Comparison of ENCODE assay signal across 7 cellular contexts in the genomic region with DNA sequence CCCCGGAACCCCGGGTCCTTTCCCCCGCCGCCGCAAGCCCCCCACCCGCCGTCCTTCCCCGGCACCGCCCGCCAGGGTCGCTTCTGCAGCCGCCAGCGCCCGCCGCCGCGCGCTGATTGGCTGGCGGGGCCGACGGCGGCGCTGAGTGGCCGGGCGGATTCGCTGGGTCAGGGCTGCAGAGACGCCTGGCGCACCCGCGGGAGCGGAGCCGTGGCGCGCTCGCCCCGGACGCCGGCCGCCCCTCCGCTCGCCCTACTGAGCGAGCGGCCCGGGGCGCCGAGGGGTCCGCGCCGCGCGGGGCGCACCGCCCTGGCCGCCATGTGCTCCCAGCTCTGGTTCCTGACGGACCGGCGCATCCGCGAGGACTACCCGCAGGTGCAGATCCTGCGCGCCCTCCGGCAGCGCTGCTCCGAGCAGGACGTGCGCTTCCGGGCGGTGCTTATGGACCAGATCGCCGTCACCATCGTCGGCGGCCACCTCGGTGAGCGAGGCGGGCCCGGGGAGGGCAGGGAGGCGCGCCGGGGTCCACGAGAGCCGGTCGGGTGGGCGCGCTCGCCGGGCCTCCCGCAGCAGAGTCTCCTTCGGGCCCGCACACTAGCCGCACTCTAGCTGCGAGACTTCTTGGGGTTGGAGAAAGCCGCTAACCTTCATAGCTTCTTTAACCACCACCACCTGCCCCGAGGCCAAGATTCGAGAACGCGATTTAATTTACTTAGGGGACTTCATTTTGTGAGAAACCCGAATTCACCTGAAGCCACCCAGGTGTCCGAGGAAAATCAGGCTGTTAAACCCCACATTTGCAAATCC. TPM values are rescaled to one million over a fixed set of nuclear protein-coding genes. Genes with fewer than 3 reads are reported as not detected.
DNase-seq lines count a peak whose midpoint lies in the region; FAIRE-seq and TF ChIP-seq lines count a peak whose summit lies in the region.

Gene RIMKLA (plus strand): TSS at position 176 of the 807 bp plus-strand sequence. CDS start 143 bp downstream, at position 319.

- H3K27ac ChIP-seq in WERI-Rb-1 (peak within 1 kb of the TSS; percentile 58), colonic mucosa (no peak within 1 kb of the TSS)

- POLR2A ChIA-PET in HEK293T (lab: Yijun Ruan, JAX): interaction anchor here (2.6 kb wide), 1 partner anchor 76 kb away, joined by 9 read pairs; the partner anchor contains the start of gene PPCS

- H3K4me1 ChIP-seq in colonic mucosa: no peaks in the 10 kb centered on the region

- TF ChIP-seq CTCF in WERI-Rb-1 (IDR thresholded peaks at IDR 0.05; ENCODE audit: low read depth, low read length) (no peak), colonic mucosa (IDR thresholded peaks at IDR 0.05) (no peak), lower leg skin (IDR thresholded peaks at IDR 0.05) (no peak)

- no peaks in the 10 kb centered on the region for H3K27me3 ChIP-seq in WERI-Rb-1 (ENCODE audit: insufficient read depth, low read depth, severe bottlenecking)
- H3K27me3 ChIP-seq in colonic mucosa: peaks cover 5% of the 10 kb centered on the region

- H3K9me3 ChIP-seq in WERI-Rb-1 (ENCODE audit: severe bottlenecking): no peaks in the 10 kb centered on the region
- H3K9me3 ChIP-seq in colonic mucosa: no peaks in the 10 kb centered on the region

- intact Hi-C loops in colonic mucosa (cut with DNase I): no loop called here
- intact Hi-C loops in lower leg skin (cut with DNase I; ENCODE audit: low total_unique reads): no loop called here

- H3K36me3 ChIP-seq in WERI-Rb-1 (peaks cover 2% of the 10 kb centered on the region; the same call in 1 of the 2 replicates), colonic mucosa (no peaks in the 10 kb centered on the region)

- no peak; the same call in 1 of the 2 replicates for TF ChIP-seq POLR2A in GM12892 (IDR thresholded peaks at IDR 0.05; ENCODE audit: low read depth, low read length)
- TF ChIP-seq POLR2A in lower leg skin (IDR thresholded peaks at IDR 0.05): no peak

- peak; percentile 77 for DNase-seq in GM12892 (ENCODE audit: insufficient read length)
- peak; percentile 89 for DNase-seq in HEK293T (ENCODE audit: extremely low spot score)
- peak; percentile 75 for DNase-seq in NCI-H128 (lab: John Stamatoyannopoulos, UW; ENCODE audit: unreplicated experiment)
- DNase-seq in WERI-Rb-1: peak; percentile 77
- peak; percentile 61 for DNase-seq in colonic mucosa
- no peak for DNase-seq in lower leg skin (ENCODE audit: low spot score in 2 of 2)
- peak in 2 of 3 donors; percentile 19 to 33 for DNase-seq in stimulated activated CD4-positive, alpha-beta T cell treated with anti-CD3 and anti-CD28 coated beads, TNF-alpha, amount 100 ng/mL, for 48 hours (ENCODE audit: low read depth in 3 of 3)

- 2 to 6% methylated on average over 17 to 39 of the region's 100 CpGs for WGBS in lower leg skin, 2 donors

- CTCF ChIA-PET in HEK293T (lab: Yijun Ruan, JAX): no interaction called here

- peak within 1 kb of the TSS; percentile 78 for H3K4me3 ChIP-seq in WERI-Rb-1 (ENCODE audit: low read depth, low read length)
- H3K4me3 ChIP-seq in colonic mucosa: peak within 1 kb of the TSS; percentile 63
- peak within 1 kb of the TSS; percentile 36 for H3K4me3 ChIP-seq in lower leg skin (ENCODE audit: low read depth, poor library complexity, severe bottlenecking)

- peak within 1 kb of the TSS; percentile 67 to 70 for H3K9ac ChIP-seq in colonic mucosa (ENCODE audit: low read depth in 2 of 2, low read length in 2 of 2)

- peak; percentile 86 for FAIRE-seq in GM12892 (lab: Jason Lieb, UNC)

TF ChIP-seq in HEK293T, 16 proteins besides CTCF, POLR2A, EP300 and RAD21:
- no peak for TF ChIP-seq FOXA1 (IDR thresholded peaks at IDR 0.05)
- TF ChIP-seq CTBP1 (IDR thresholded peaks at IDR 0.05; ENCODE audit: borderline replicate concordance): 0 out of 2 replicates have a peak, but pooled peaks have one; percentile 49
- no peak for TF ChIP-seq SUZ12 (IDR thresholded peaks at IDR 0.05)
- TF ChIP-seq FOXM1 (IDR thresholded peaks at IDR 0.05; ENCODE audit: borderline replicate concordance): 0 out of 2 replicates have a peak, but pooled peaks have one; percentile 19
- no peak for TF ChIP-seq BHLHE40 (IDR thresholded peaks at IDR 0.05; ENCODE audit: borderline replicate concordance)
- peak; percentile 49 for TF ChIP-seq L3MBTL2 (conservative IDR thresholded peaks at IDR 0.05)

RNA-seq across cellular contexts. Expression of gene RIMKLA, which starts in this region (rescaled TPM):
- 5.5 TPM for polyA plus RNA-seq in GM12892 (2012; ENCODE audit: missing spikeins)
- 10 to 100 TPM; 14.3 to 30.9 TPM for total RNA-seq in colonic mucosa
- under 1 TPM in 3 of 4 donors, not detected in 1; 0.04 to 0.34 (median 0.26) TPM for total RNA-seq in lower leg skin

Comparison
In these comparisons a context has a peak if more than half of its experiments do, and no peak if none do; other contexts are left out.
1. RNA of gene RIMKLA (total RNA-seq): 14.3 to 30.9 TPM in colonic mucosa; 0.04 to 0.34 TPM in lower leg skin; every median in the first group is over 10 times any median in the second.
2. DNase-seq: peak in GM12892 (single experiment), HEK293T (single experiment), NCI-H128 (single experiment), WERI-Rb-1 (single experiment), colonic mucosa (single experiment) and stimulated activated CD4-positive, alpha-beta T cell treated with anti-CD3 and anti-CD28 coated beads, TNF-alpha, amount 100 ng/mL, for 48 hours (2 of 3); none in lower leg skin (0 of 2).
3. Peak in every context shown above with its lines, with median percentiles within 50 percentile points of each other: H3K4me3 ChIP-seq.